Comparison of ENCODE assay signal across 10 cellular contexts in the genomic region with DNA sequence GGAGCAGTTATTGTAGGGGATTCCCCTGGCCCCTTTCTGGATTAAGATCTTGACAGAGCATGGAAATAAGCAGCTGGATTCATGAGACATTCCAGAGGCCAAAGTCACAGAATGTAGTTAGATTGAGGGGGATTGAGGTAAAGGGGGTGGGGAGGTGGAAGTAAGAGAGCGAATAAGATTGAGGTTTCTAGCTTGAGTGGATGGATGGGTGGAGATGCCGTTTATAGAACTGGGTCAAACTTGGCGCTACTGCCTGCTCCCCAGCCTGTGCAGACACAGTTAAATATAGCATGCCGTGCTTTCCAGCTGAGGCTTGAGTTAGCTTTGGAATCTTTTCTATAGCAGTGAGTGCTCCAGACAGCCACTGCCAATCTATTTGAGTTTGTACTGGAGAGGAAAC.
A peak's percentile ranks its signal among the peaks of the same experiment; 100 is the strongest.
DNase-seq lines count a peak whose midpoint lies in the region; ATAC-seq and TF ChIP-seq lines count a peak whose summit lies in the region.
"Had no signal": no experiment of that assay in that cellular context is flagged by ENCODE, and none has a peak within 500 bp of the region (broad histone marks: within the 10 kb centered on the region; RNA-seq: fewer than 3 reads in every experiment).

No MANE protein-coding gene starts in this region.

- peaks cover 52% of the 10 kb centered on the region for H3K36me3 Mint-ChIP-seq in nephron progenitor cell (ENCODE audit: low read depth)

- H3K4me3 Mint-ChIP-seq in nephron progenitor cell: no peak overlapping the region

- no peaks in the 10 kb centered on the region for H3K9me3 Mint-ChIP-seq in nephron progenitor cell

- ATAC-seq in GM21447 (IDR thresholded peaks at IDR 0.05; ENCODE audit: unreplicated experiment) (no peak), GM21737 (IDR thresholded peaks at IDR 0.05; ENCODE audit: unreplicated experiment) (no peak)

- H3K4me1 Mint-ChIP-seq in nephron progenitor cell: peaks cover 53% of the 10 kb centered on the region

- no peaks in the 10 kb centered on the region for H3K27me3 Mint-ChIP-seq in nephron progenitor cell (ENCODE audit: low read depth, poor library complexity)

- DNase-seq in AG08395 (ENCODE audit: low spot score): peak; percentile 82
- DNase-seq in LHCN-M2 (ENCODE audit: low read depth): peak; percentile 93
- peak; percentile 68 for DNase-seq in epithelial cell of proximal tubule (ENCODE audit: low read depth)
- DNase-seq in nephron progenitor cell: no peak
- no peak for DNase-seq in SKM-1 (lab: John Stamatoyannopoulos, UW; ENCODE audit: unreplicated experiment)
- no peak for DNase-seq in activated CD4-positive, alpha-beta T cell treated with anti-CD3 and anti-CD28 coated beads, Interleukin-2, amount 50 U/mL, for 4 hours
- DNase-seq: activated gamma-delta T cell treated with Interleukin-2 at 50 U/mL for 16 hours, midbrain had no signal

- peak overlapping the region; percentile 53 for H3K27ac Mint-ChIP-seq in nephron progenitor cell

- TF ChIP-seq CTCF in epithelial cell of proximal tubule (conservative IDR thresholded peaks at IDR 0.05; ENCODE audit: low read depth, low read length) (no peak), nephron progenitor cell (IDR thresholded peaks at IDR 0.05) (no peak)

- H3K4me3 ChIP-seq in epithelial cell of proximal tubule (ENCODE audit: low read depth, low read length): no peak overlapping the region

Comparison
In these comparisons a context has a peak if more than half of its experiments do, and no peak if none do; other contexts are left out.
1. DNase-seq: peak in AG08395 (single experiment), LHCN-M2 (single experiment) and epithelial cell of proximal tubule (single experiment); none in nephron progenitor cell (single experiment), SKM-1 (single experiment) and activated CD4-positive, alpha-beta T cell treated with anti-CD3 and anti-CD28 coated beads, Interleukin-2, amount 50 U/mL, for 4 hours (0 of 2).